Comparison of ENCODE assay signal across 15 cellular contexts in the genomic region with DNA sequence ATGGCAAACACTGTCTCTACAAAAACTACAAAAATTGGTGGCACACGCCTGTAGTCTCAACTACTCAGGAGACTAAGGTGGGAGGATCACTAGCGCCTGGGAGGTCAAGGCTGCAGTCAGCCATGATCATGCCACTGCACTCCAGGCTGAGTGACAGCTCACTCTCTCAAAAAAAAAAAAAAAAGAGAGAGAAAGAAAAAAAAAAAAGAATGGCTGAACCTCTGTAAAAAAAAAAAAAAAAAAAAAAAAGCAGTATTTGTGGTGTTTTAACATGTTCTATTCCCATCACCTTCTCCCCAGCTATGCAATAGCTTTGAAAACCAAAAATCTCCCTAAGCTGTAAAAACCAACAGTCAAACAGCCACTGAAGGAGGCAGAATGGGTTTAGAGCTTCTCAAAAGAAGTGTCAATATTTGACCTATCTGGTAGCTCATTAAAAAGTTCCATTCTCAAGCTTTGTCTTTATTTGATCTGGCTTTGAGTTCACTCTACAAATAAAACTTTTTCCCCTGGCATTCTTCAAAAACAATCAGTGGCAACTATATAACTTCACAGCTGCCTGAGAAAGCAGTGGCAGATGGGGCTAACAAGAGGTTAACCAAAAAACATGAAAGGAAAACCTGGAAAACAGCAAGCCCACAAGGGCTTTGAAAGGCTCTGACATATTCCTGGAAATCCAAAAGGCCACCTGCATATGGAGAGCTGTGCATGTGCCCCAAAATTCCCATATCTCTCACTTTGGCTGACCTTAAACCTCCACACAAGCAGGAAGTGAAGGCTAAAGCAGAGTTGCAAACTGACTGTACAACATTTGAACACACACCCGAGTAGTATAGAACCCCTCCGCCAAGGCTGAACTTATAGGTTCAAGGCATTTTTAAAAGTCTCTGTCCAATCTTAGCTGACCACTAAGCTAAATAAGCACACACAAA. TPM values are rescaled to one million over a fixed set of nuclear protein-coding genes. Genes with fewer than 3 reads are reported as not detected.
A peak's percentile ranks its signal among the peaks of the same experiment; 100 is the strongest.
DNase-seq lines count a peak whose midpoint lies in the region; ATAC-seq and TF ChIP-seq lines count a peak whose summit lies in the region.
"Had no signal": no experiment of that assay in that cellular context is flagged by ENCODE, and none has a peak within 500 bp of the region (broad histone marks: within the 10 kb centered on the region; RNA-seq: fewer than 3 reads in every experiment).

No MANE protein-coding gene starts in this region.

- H3K4me3 Mint-ChIP-seq in activated T-helper 17 cell treated with anti-CD3 and anti-CD28 coated beads, Interleukin-2, amount 50 U/mL, for 72 hours = peak overlapping the region; percentile 71
- no peak overlapping the region for H3K4me3 Mint-ChIP-seq in nephron progenitor cell
- H3K4me3 Mint-ChIP-seq: dendritic cell treated with granulocyte-macrophage colony-stimulating factor and Interleukin-4, amounts not matched to agents 40 ng/mL and 50 ng/mL, for 4 days; neural progenitor cell had no signal

- no peak for TF ChIP-seq CTCF in nephron progenitor cell (IDR thresholded peaks at IDR 0.05)

- peak; percentile 26 for DNase-seq in NCI-H2196 (lab: John Stamatoyannopoulos, UW; ENCODE audit: unreplicated experiment)
- DNase-seq in NCI-H2196 treated with DMSO at 0.1 percent for 48 hours (lab: John Stamatoyannopoulos, UW; ENCODE audit: unreplicated experiment) = no peak
- no peak for DNase-seq in HEK293T (ENCODE audit: extremely low spot score)
- no peak for DNase-seq in nephron progenitor cell
- no peak for DNase-seq in Kasumi-1 (lab: John Stamatoyannopoulos, UW)
- DNase-seq in AML-193 (lab: John Stamatoyannopoulos, UW) = no peak
- DNase-seq: Calu3, NCI-H526 treated with DMSO at 0.1 percent for 48 hours, substantia nigra, T-helper 9 cell had no signal

- peaks cover 33% of the 10 kb centered on the region for H3K4me1 Mint-ChIP-seq in activated T-helper 17 cell treated with anti-CD3 and anti-CD28 coated beads, Interleukin-2, amount 50 U/mL, for 72 hours
- no peaks in the 10 kb centered on the region for H3K4me1 Mint-ChIP-seq in nephron progenitor cell
- H3K4me1 Mint-ChIP-seq: neural progenitor cell had no signal

- no peaks in the 10 kb centered on the region for H3K9me3 Mint-ChIP-seq in activated T-helper 17 cell treated with anti-CD3 and anti-CD28 coated beads, Interleukin-2, amount 50 U/mL, for 72 hours
- H3K9me3 Mint-ChIP-seq in nephron progenitor cell = peaks cover 6% of the 10 kb centered on the region
- H3K9me3 Mint-ChIP-seq: dendritic cell treated with granulocyte-macrophage colony-stimulating factor and Interleukin-4, amounts not matched to agents 40 ng/mL and 50 ng/mL, for 4 days; neural progenitor cell had no signal

- H3K36me3 Mint-ChIP-seq in activated T-helper 17 cell treated with anti-CD3 and anti-CD28 coated beads, Interleukin-2, amount 50 U/mL, for 72 hours (ENCODE audit: low read depth) = no peaks in the 10 kb centered on the region
- H3K36me3 Mint-ChIP-seq in nephron progenitor cell (ENCODE audit: low read depth) = peaks cover 18% of the 10 kb centered on the region
- H3K36me3 Mint-ChIP-seq: neural progenitor cell had no signal

- CTCF ChIA-PET in HEK293T (lab: Yijun Ruan, JAX) = no interaction called here

- no peaks in the 10 kb centered on the region for H3K27me3 Mint-ChIP-seq in activated T-helper 17 cell treated with anti-CD3 and anti-CD28 coated beads, Interleukin-2, amount 50 U/mL, for 72 hours
- H3K27me3 Mint-ChIP-seq in nephron progenitor cell (ENCODE audit: low read depth, poor library complexity) = no peaks in the 10 kb centered on the region
- H3K27me3 Mint-ChIP-seq: dendritic cell treated with granulocyte-macrophage colony-stimulating factor and Interleukin-4, amounts not matched to agents 40 ng/mL and 50 ng/mL, for 4 days; IgD-negative memory B cell had no signal

- POLR2A ChIA-PET in HEK293T (lab: Yijun Ruan, JAX) = no interaction called here

- peak; percentile 30 for ATAC-seq in activated T-helper 17 cell treated with anti-CD3 and anti-CD28 coated beads, Interleukin-2, amount 50 U/mL, for 72 hours (replicated peaks)
- ATAC-seq in HG03565 (IDR thresholded peaks at IDR 0.05; ENCODE audit: unreplicated experiment) = no peak

- H3K27ac Mint-ChIP-seq in activated T-helper 17 cell treated with anti-CD3 and anti-CD28 coated beads, Interleukin-2, amount 50 U/mL, for 72 hours = peak overlapping the region; percentile 92
- H3K27ac Mint-ChIP-seq in nephron progenitor cell = peak overlapping the region; percentile 36
- H3K27ac Mint-ChIP-seq: dendritic cell treated with granulocyte-macrophage colony-stimulating factor and Interleukin-4, amounts not matched to agents 40 ng/mL and 50 ng/mL, for 4 days; neural progenitor cell had no signal

TF ChIP-seq in HEK293T, 16 proteins besides CTCF, POLR2A, EP300 and RAD21:
- TF ChIP-seq CTBP1 (IDR thresholded peaks at IDR 0.05; ENCODE audit: borderline replicate concordance) (no peak), ZNF384 (IDR thresholded peaks at IDR 0.05) (peak; percentile 73; the same call in 1 of the 2 replicates)
- TF ChIP-seq, protein P1, sequence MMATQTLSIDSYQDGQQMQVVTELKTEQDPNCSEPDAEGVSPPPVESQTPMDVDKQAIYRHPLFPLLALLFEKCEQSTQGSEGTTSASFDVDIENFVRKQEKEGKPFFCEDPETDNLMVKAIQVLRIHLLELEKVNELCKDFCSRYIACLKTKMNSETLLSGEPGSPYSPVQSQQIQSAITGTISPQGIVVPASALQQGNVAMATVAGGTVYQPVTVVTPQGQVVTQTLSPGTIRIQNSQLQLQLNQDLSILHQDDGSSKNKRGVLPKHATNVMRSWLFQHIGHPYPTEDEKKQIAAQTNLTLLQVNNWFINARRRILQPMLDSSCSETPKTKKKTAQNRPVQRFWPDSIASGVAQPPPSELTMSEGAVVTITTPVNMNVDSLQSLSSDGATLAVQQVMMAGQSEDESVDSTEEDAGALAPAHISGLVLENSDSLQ (IDR thresholded peaks at IDR 0.05) = peak; percentile 66
TF ChIP-seq in HEK293T: peak in this region for 2.

RNA-seq across cellular contexts. Expression of a gene that starts 36.0 kb away (rescaled TPM):
- 10 to 100 TPM; 32.7 to 42.2 TPM for total RNA-seq in activated T-helper 17 cell treated with anti-CD3 and anti-CD28 coated beads, Interleukin-2, amount 50 U/mL, for 72 hours
